ENCODE assay signal across 30 cellular contexts in genomic region chr19:42554046-42554575, GRCh38. TPM values are rescaled to one million over a fixed set of nuclear protein-coding genes. Genes with fewer than 3 reads are reported as not detected.
"Had no signal": no experiment of that assay in that cellular context is flagged by ENCODE, and none has a peak within 500 bp of the region (broad histone marks: within the 10 kb centered on the region; RNA-seq: fewer than 3 reads in every experiment).

No MANE protein-coding gene starts in this region.

- H3K4me1 Mint-ChIP-seq: activated naive CD4-positive, alpha-beta T cell treated with anti-CD3 and anti-CD28 coated beads, Interleukin-2, amount 50 U/mL, for 24 hours; T-cell had no signal

- H3K27ac ChIP-seq: breast epithelium, SK-N-MC, VCaP had no signal

- H3K36me3 ChIP-seq: breast epithelium had no signal

- H3K4me3 ChIP-seq: breast epithelium, SK-N-MC had no signal

- ATAC-seq: T-cell had no signal

- H3K27ac Mint-ChIP-seq: activated CD4-positive, alpha-beta memory T cell treated with anti-CD3 and anti-CD28 coated beads for 36 hours; activated CD4-positive, alpha-beta T cell treated with anti-CD3 and anti-CD28 coated beads, Interleukin-2, amount 10 ng/mL, durations not matched to agents 7 days and 5 days; activated naive CD4-positive, alpha-beta T cell treated with anti-CD3 and anti-CD28 coated beads, Interleukin-2, amount 50 U/mL, for 24 hours; activated T-helper 1 cell treated with anti-CD3 and anti-CD28 coated beads, Interleukin-12 subunit alpha, Interleukin-12 subunit beta, Interleukin-2, Interleukin-4 antibody, amounts not matched to agents 30 ng/mL and 10 ng/mL and 1 ng/mL, durations not matched to agents 14 hours and 24 hours and 36 hours; T-cell had no signal

- H3K4me1 ChIP-seq: breast epithelium had no signal

- DNase-seq: activated CD4-positive, alpha-beta memory T cell treated with anti-CD3 and anti-CD28 coated beads for 36 hours; activated CD4-positive, alpha-beta T cell treated with anti-CD3 and anti-CD28 coated beads, Interleukin-2, amount 10 ng/mL, durations not matched to agents 7 days and 5 days; activated CD4-positive, CD25-positive, alpha-beta regulatory T cell; activated effector memory CD4-positive, alpha-beta T cell treated with Interleukin-2 at 50 U/mL for 16 hours; activated naive CD4-positive, alpha-beta T cell; activated T-cell treated with anti-CD3 and anti-CD28 coated beads, Interleukin-2, amount 50 U/mL, for 1 hour; aorta; KG1; NCI-H1048; NCI-H146; NCI-H187 treated with DMSO at 0.1 percent for 48 hours; NCI-H2081 treated with DMSO at 0.1 percent for 48 hours; NCI-H2171; NCI-H2227 treated with DMSO at 0.1 percent for 48 hours; NCI-H526; NCI-H82; SIG-M5; T-cell had no signal

- H3K36me3 Mint-ChIP-seq: activated CD4-positive, alpha-beta memory T cell treated with anti-CD3 and anti-CD28 coated beads for 36 hours had no signal

- H3K9me3 ChIP-seq: breast epithelium had no signal

- H3K4me3 Mint-ChIP-seq: activated CD4-positive, alpha-beta memory T cell treated with anti-CD3 and anti-CD28 coated beads for 36 hours; activated CD4-positive, alpha-beta T cell treated with anti-CD3 and anti-CD28 coated beads, Interleukin-2, amount 10 ng/mL, durations not matched to agents 7 days and 5 days; activated naive CD4-positive, alpha-beta T cell treated with anti-CD3 and anti-CD28 coated beads, Interleukin-2, amount 50 U/mL, for 24 hours; activated T-helper 1 cell treated with anti-CD3 and anti-CD28 coated beads, Interleukin-12 subunit alpha, Interleukin-12 subunit beta, Interleukin-2, Interleukin-4 antibody, amounts not matched to agents 30 ng/mL and 10 ng/mL and 1 ng/mL, durations not matched to agents 14 hours and 24 hours and 36 hours; T-cell had no signal

- H3K27me3 ChIP-seq: breast epithelium had no signal

RNA-seq across cellular contexts. Expression of gene CEACAM1, which starts 25.8 kb away (rescaled TPM):
- total RNA-seq: LHCN-M2 had no signal

RNA-seq across cellular contexts. Expression of gene CEACAM8, which starts 40.6 kb away (rescaled TPM):
- total RNA-seq: activated CD4-positive, alpha-beta memory T cell treated with anti-CD3 and anti-CD28 coated beads for 36 hours; activated CD4-positive, alpha-beta T cell treated with anti-CD3 and anti-CD28 coated beads, Interleukin-2, amount 10 ng/mL, durations not matched to agents 7 days and 5 days; activated CD8-positive, alpha-beta memory T cell treated with anti-CD3 and anti-CD28 coated beads for 36 hours; activated T-helper 1 cell treated with anti-CD3 and anti-CD28 coated beads, Interleukin-12 subunit alpha, Interleukin-12 subunit beta, Interleukin-2, Interleukin-4 antibody, amounts not matched to agents 30 ng/mL and 10 ng/mL and 1 ng/mL, durations not matched to agents 14 hours and 24 hours and 36 hours; breast epithelium; LHCN-M2; M059J; NCI-H460; OCI-LY7; RPMI7951; T-cell; T-helper 2 cell treated with Interferon-gamma antibody and Interleukin-4, amounts not matched to agents 100 ng/mL and 5 ng/mL, for 36 hours had no signal
